Comparison of ENCODE assay signal across 9 cellular contexts in the genomic region with DNA sequence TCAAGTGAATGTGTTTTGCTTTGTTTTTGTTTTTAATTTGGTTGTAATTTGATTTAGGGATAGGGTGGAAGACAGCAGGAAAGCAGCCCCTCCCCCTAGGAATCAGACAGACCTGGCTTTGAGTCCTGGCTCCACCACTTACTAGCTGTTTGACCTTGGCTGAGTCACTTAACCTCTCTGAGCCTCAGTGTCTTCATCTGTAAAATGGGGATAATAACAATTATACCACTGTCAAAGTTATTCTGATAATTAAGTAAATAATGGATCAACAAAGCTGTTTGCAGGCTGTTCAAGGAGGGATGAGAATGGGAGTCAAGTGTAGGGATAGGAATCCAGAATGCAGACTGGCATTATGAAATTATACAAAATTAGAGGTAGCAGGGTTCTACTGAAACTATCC. TPM values are rescaled to one million over a fixed set of nuclear protein-coding genes. Genes with fewer than 3 reads are reported as not detected.
A peak's percentile ranks its signal among the peaks of the same experiment; 100 is the strongest.
DNase-seq lines count a peak whose midpoint lies in the region; ATAC-seq, FAIRE-seq and TF ChIP-seq lines count a peak whose summit lies in the region.
"Had no signal": no experiment of that assay in that cellular context is flagged by ENCODE, and none has a peak within 500 bp of the region (broad histone marks: within the 10 kb centered on the region; RNA-seq: fewer than 3 reads in every experiment).

No MANE protein-coding gene starts in this region.

- peak overlapping the region; percentile 53; the same call in 1 of the 2 replicates for H2AFZ ChIP-seq in K562 (ENCODE audit: low read depth, low read length)

- peak overlapping the region; percentile 96 for H3K56ac ChIP-seq in mesendoderm (ENCODE audit: low read length)

- H3K36me3 ChIP-seq in K562 (ENCODE audit: control insufficient read depth, insufficient read depth, low read length) (peaks cover 17% of the 10 kb centered on the region; the same call in 2 of the 3 replicates), mesendoderm (ENCODE audit: control insufficient read depth, insufficient read depth, low read length) (no peaks in the 10 kb centered on the region), upper lobe of left lung (peaks cover 0 to 16% (median 6%) of the 10 kb centered on the region in 4 donors)

- H3K27me3 Mint-ChIP-seq in activated naive CD4-positive, alpha-beta T cell treated with anti-CD3 and anti-CD28 coated beads for 36 hours (ENCODE audit: low read depth) = no peaks in the 10 kb centered on the region

- CTCF ChIA-PET in activated naive CD4-positive, alpha-beta T cell treated with anti-CD3 and anti-CD28 coated beads for 36 hours (lab: Charles Lee) = interaction anchor here (1.0 to 1.4 kb wide), 3 partner anchors 12 to 51 kb away, joined by 3 to 4 read pairs (median 3); no protein-coding TSS in a partner anchor
- CTCF ChIA-PET in K562 (lab: Yijun Ruan, JAX; ENCODE audit: low intra/inter-chr PET ratio) = no interaction called here

- no peak overlapping the region for H4K8ac ChIP-seq in mesendoderm (ENCODE audit: low read depth, low read length)

- no peak overlapping the region for H4K5ac ChIP-seq in mesendoderm (ENCODE audit: low read length)

- TF ChIP-seq RAD21 in K562 (CRISPR knock-in tag; conservative IDR thresholded peaks at IDR 0.05 in 1 of 2, IDR thresholded peaks at IDR 0.05 in 1 of 2) = no peak

- H3K4me3 Mint-ChIP-seq in activated naive CD4-positive, alpha-beta T cell treated with anti-CD3 and anti-CD28 coated beads for 36 hours = peak overlapping the region; percentile 85

- peak overlapping the region; percentile 53 for H3K4me3 ChIP-seq in K562
- H3K4me3 ChIP-seq in mesendoderm (ENCODE audit: low read length) = no peak overlapping the region
- H3K4me3 ChIP-seq in upper lobe of left lung = peak overlapping the region in 3 of 4 donors; percentile 60 to 70 (median 64)

- H3K4ac ChIP-seq in mesendoderm (ENCODE audit: low read depth, low read length) = no peak overlapping the region

- H3K4me2 ChIP-seq in K562 (ENCODE audit: insufficient read depth, low read length) (peak overlapping the region; percentile 96), mesendoderm (ENCODE audit: low read length) (peak overlapping the region; percentile 94)

- H3K79me1 ChIP-seq in mesendoderm (ENCODE audit: low read length) = no peaks in the 10 kb centered on the region

- peaks cover 3% of the 10 kb centered on the region; the same call in 1 of the 3 replicates for H3K79me2 ChIP-seq in K562 (ENCODE audit: control insufficient read depth, insufficient read depth, low read length)
- H3K79me2 ChIP-seq in mesendoderm (ENCODE audit: control insufficient read depth, insufficient read depth, low read length) = no peaks in the 10 kb centered on the region

- H3K27me3 ChIP-seq in K562 (ENCODE audit: control insufficient read depth in 2 of 2, insufficient read depth in 2 of 2, low read length in 2 of 2) (no peaks in the 10 kb centered on the region), mesendoderm (ENCODE audit: insufficient read depth, low read length, poor library complexity) (no peaks in the 10 kb centered on the region), upper lobe of left lung (no peaks in the 10 kb centered on the region)

- no peak overlapping the region for H2BK5ac ChIP-seq in mesendoderm (ENCODE audit: low read length)

- no peaks in the 10 kb centered on the region for H3K9me3 Mint-ChIP-seq in activated naive CD4-positive, alpha-beta T cell treated with anti-CD3 and anti-CD28 coated beads for 36 hours

- TF ChIP-seq EP300 in K562 (IDR thresholded peaks at IDR 0.05; ENCODE audit: low read length) (no peak), upper lobe of left lung (IDR thresholded peaks at IDR 0.05) (no peak)

- H4K20me1 ChIP-seq in K562 (replicated peaks; ENCODE audit: control insufficient read depth, insufficient read depth, low read length) = no peaks in the 10 kb centered on the region

- in situ Hi-C loops in K562 (cut with MboI) = no loop called here

- TF ChIP-seq CTCF in K562 (IDR thresholded peaks at IDR 0.05 in 2 of 3, conservative IDR thresholded peaks at IDR 0.05 in 1 of 3; ENCODE audit: insufficient read depth in 2 of 3, low read depth in 1 of 3, low read length in 3 of 3) (no peak), upper lobe of left lung (IDR thresholded peaks at IDR 0.05) (no peak)

- H3K4me1 ChIP-seq in K562 (replicated peaks in 1 of 2; ENCODE audit: control insufficient read depth in 2 of 2, insufficient read depth in 2 of 2, low read length in 2 of 2) = peaks cover 0 to 23% of the 10 kb centered on the region in 2 experiments
- H3K4me1 ChIP-seq in mesendoderm (ENCODE audit: control insufficient read depth, low read depth, low read length) = peaks cover 2% of the 10 kb centered on the region
- H3K4me1 ChIP-seq in upper lobe of left lung = peaks cover 10 to 13% (median 12%) of the 10 kb centered on the region in 4 donors

- H3K4me1 Mint-ChIP-seq in activated naive CD4-positive, alpha-beta T cell treated with anti-CD3 and anti-CD28 coated beads for 36 hours (ENCODE audit: low read depth) = peaks cover 12% of the 10 kb centered on the region

- H3K9me3 ChIP-seq in K562 (replicated peaks; ENCODE audit: control insufficient read depth, insufficient read depth, low read depth, low read length) (no peaks in the 10 kb centered on the region), upper lobe of left lung (no peaks in the 10 kb centered on the region)

- H3K27ac ChIP-seq in K562 (ENCODE audit: extremely low read depth, low read depth, low read length) = peak overlapping the region; percentile 97
- no peak overlapping the region for H3K27ac ChIP-seq in mesendoderm (ENCODE audit: low read depth, low read length)
- H3K27ac ChIP-seq in upper lobe of left lung = peak overlapping the region; percentile 96 to 98 (median 98)

- no peak for DNase-seq in activated naive CD4-positive, alpha-beta T cell treated with anti-CD3 and anti-CD28 coated beads for 36 hours
- no peak for DNase-seq in activated naive CD4-positive, alpha-beta T cell (lab: John Stamatoyannopoulos, UW)
- no peak for DNase-seq in K562 (ENCODE audit: extremely low read depth in 1 of 4, low spot score in 3 of 4)
- no peak for DNase-seq in mesendoderm
- DNase-seq in upper lobe of left lung = no peak
- DNase-seq: DMS153 had no signal

- intact Hi-C loops in activated naive CD4-positive, alpha-beta T cell treated with anti-CD3 and anti-CD28 coated beads for 36 hours (cut with micrococcal nuclease) = no loop called here
- intact Hi-C loops in K562 (cut with micrococcal nuclease) = no loop called here

- H3K36me3 Mint-ChIP-seq in activated naive CD4-positive, alpha-beta T cell treated with anti-CD3 and anti-CD28 coated beads for 36 hours (ENCODE audit: low read depth) = peaks cover 2% of the 10 kb centered on the region

- H3K9me1 ChIP-seq in K562 (ENCODE audit: control insufficient read depth, insufficient read depth, low read length) = no peaks in the 10 kb centered on the region

- H2BK120ac ChIP-seq in mesendoderm (ENCODE audit: low read depth, low read length) = no peak overlapping the region

- no peak overlapping the region for H3K23ac ChIP-seq in mesendoderm (ENCODE audit: low read length)

- POLR2A ChIA-PET in K562 (lab: Yijun Ruan, JAX) = interaction anchor here (1.3 to 2.5 kb wide), 3 partner anchors 10 to 11 kb away, joined by 4 to 14 read pairs (median 5); no protein-coding TSS in a partner anchor

- peak overlapping the region; percentile 97 for H3K27ac Mint-ChIP-seq in activated naive CD4-positive, alpha-beta T cell treated with anti-CD3 and anti-CD28 coated beads for 36 hours

- H2AK5ac ChIP-seq in mesendoderm (ENCODE audit: low read length) = peak overlapping the region; percentile 75

- no TSS peak for BruUV-seq in K562 (replicated peaks; lab: Mats Ljungman, UMichigan)

- TF ChIP-seq POLR2A in K562 (conservative IDR thresholded peaks at IDR 0.05) = no peak
- TF ChIP-seq POLR2A in upper lobe of left lung (IDR thresholded peaks at IDR 0.05) = no peak

- no peak overlapping the region for H3K18ac ChIP-seq in mesendoderm (ENCODE audit: low read length)

- H2BK15ac ChIP-seq in mesendoderm (replicated peaks; ENCODE audit: low read depth) = no peak overlapping the region

- ATAC-seq in K562 = no peak
- no peak for ATAC-seq in upper lobe of left lung (ENCODE audit: low FRiP score in 2 of 2)
- no peak for ATAC-seq in HG02610 (IDR thresholded peaks at IDR 0.05; ENCODE audit: unreplicated experiment)
- no peak for ATAC-seq in GM21717 (IDR thresholded peaks at IDR 0.05; ENCODE audit: unreplicated experiment)
- ATAC-seq in GM21528 (IDR thresholded peaks at IDR 0.05; ENCODE audit: low FRiP score, unreplicated experiment) = no peak

- peak overlapping the region; percentile 87 to 95; a peak in 3 of 4 replicates for H3K9ac ChIP-seq in K562 (ENCODE audit: insufficient read depth in 1 of 2, low read depth in 2 of 2, low read length in 2 of 2)
- peak overlapping the region; percentile 92 for H3K9ac ChIP-seq in mesendoderm (ENCODE audit: low read length)

- peak; percentile 19 for FAIRE-seq in K562 (lab: Jason Lieb, UNC)

RNA-seq across cellular contexts. Expression of a gene that starts 1.2 kb away (rescaled TPM):
- total RNA-seq in activated naive CD4-positive, alpha-beta T cell treated with anti-CD3 and anti-CD28 coated beads for 36 hours = 10 to 100 TPM; 69.1 to 70.3 TPM
- total RNA-seq in K562 (2011; cell fraction: chromatin; rRNA removed; ENCODE audit: low replicate concordance) = 13.0 and 14.3 TPM in 2 replicates
- 15.5 and 17.0 TPM in 2 replicates for total RNA-seq in K562 (2011; cell fraction: nucleolus; rRNA removed)
- total RNA-seq in K562 (2011; cell fraction: nucleoplasm; rRNA removed) = 22.1 and 26.9 TPM in 2 replicates
- total RNA-seq in K562 (2014; rRNA removed) (71.8 and 79.9 TPM in 2 replicates), K562 (2014; rRNA removed; fragmentation: Illumina TruSeq; extraction: Trizol) (53.5 and 59.0 TPM in 2 replicates), K562 (2015; rRNA removed; fragmentation: Illumina TruSeq; extraction: Trizol) (67.2 and 74.9 TPM in 2 replicates), K562 (2021) (63.5 and 72.7 TPM in 2 replicates), upper lobe of left lung (10 to 100 TPM; 12.8 to 39.1 (median 29.5) TPM)
- polyA plus RNA-seq in K562 (2011; rRNA removed) (40.9 and 53.0 TPM in 2 replicates), K562 (2014; fragmentation: Illumina TruSeq; extraction: Trizol) (110 and 117 TPM in 2 replicates), K562 (2014; fragmentation: Nextera tagmentation; extraction: Ambion mirVana) (100 to 1,000 TPM; 197 to 254 TPM), K562 (2014; rRNA removed) (75.7 and 80.1 TPM in 2 replicates)
- polyA plus RNA-seq in K562 (2011; cell fraction: cytosol; rRNA removed) = 54.1 and 55.7 TPM in 2 replicates
- polyA plus RNA-seq in K562 (2011; cell fraction: nucleus; rRNA removed) = 36.7 and 37.1 TPM in 2 replicates
- polyA plus RNA-seq in K562 (2012) = 86.1 and 99.9 TPM in 2 replicates
- polyA minus RNA-seq in K562 (2011; rRNA and poly(A)+ RNA removed) = 91.2 and 94.5 TPM in 2 replicates
- 12.2 and 13.6 TPM in 2 replicates for polyA minus RNA-seq in K562 (2011; cell fraction: cytosol; rRNA and poly(A)+ RNA removed)
- polyA minus RNA-seq in K562 (2011; cell fraction: nucleus; rRNA and poly(A)+ RNA removed) = 6.5 and 14.0 TPM in 2 replicates
- 96.5 TPM for polyA plus RNA-seq in mesendoderm (2013, experiment 1 of 2)
- 94.0 TPM for polyA plus RNA-seq in mesendoderm (2013, experiment 2 of 2)

RNA-seq across cellular contexts. Expression of a gene that starts 5.6 kb away (rescaled TPM):
- not detected for total RNA-seq in activated naive CD4-positive, alpha-beta T cell treated with anti-CD3 and anti-CD28 coated beads for 36 hours
- not detected in 2 replicates for total RNA-seq in K562 (2011; cell fraction: chromatin; rRNA removed; ENCODE audit: low replicate concordance)
- not detected in 2 replicates for total RNA-seq in K562 (2011; cell fraction: nucleolus; rRNA removed)
- total RNA-seq in K562 (2011; cell fraction: nucleoplasm; rRNA removed) = not detected in 2 replicates
- total RNA-seq in K562 (2014; rRNA removed) (not detected in 2 replicates), K562 (2014; rRNA removed; fragmentation: Illumina TruSeq; extraction: Trizol) (not detected in 2 replicates), K562 (2015; rRNA removed; fragmentation: Illumina TruSeq; extraction: Trizol) (not detected in 2 replicates), K562 (2021) (not detected in 2 replicates), upper lobe of left lung (under 1 TPM in 1 of 6 donors, not detected in 5; 0.30 TPM)
- polyA plus RNA-seq in K562 (2011; rRNA removed) (not detected in 2 replicates), K562 (2014; fragmentation: Illumina TruSeq; extraction: Trizol) (not detected in 2 replicates), K562 (2014; fragmentation: Nextera tagmentation; extraction: Ambion mirVana) (not detected), K562 (2014; rRNA removed) (not detected in 2 replicates)
- not detected in 2 replicates for polyA plus RNA-seq in K562 (2011; cell fraction: cytosol; rRNA removed)
- polyA plus RNA-seq in K562 (2011; cell fraction: nucleus; rRNA removed) = not detected in 2 replicates
- not detected in 2 replicates for polyA plus RNA-seq in K562 (2012)
- polyA minus RNA-seq in K562 (2011; rRNA and poly(A)+ RNA removed) = not detected in 2 replicates
- not detected in 2 replicates for polyA minus RNA-seq in K562 (2011; cell fraction: cytosol; rRNA and poly(A)+ RNA removed)
- not detected in 2 replicates for polyA minus RNA-seq in K562 (2011; cell fraction: nucleus; rRNA and poly(A)+ RNA removed)
- polyA plus RNA-seq in mesendoderm (2013, experiment 1 of 2) = not detected
- polyA plus RNA-seq in mesendoderm (2013, experiment 2 of 2) = not detected

RNA-seq across cellular contexts. Expression of a gene that starts 8.2 kb away (rescaled TPM):
- total RNA-seq in activated naive CD4-positive, alpha-beta T cell treated with anti-CD3 and anti-CD28 coated beads for 36 hours = 10 to 100 TPM; 39.1 to 41.8 TPM
- total RNA-seq in K562 (2011; cell fraction: chromatin; rRNA removed; ENCODE audit: low replicate concordance) = 56.6 and 74.7 TPM in 2 replicates
- total RNA-seq in K562 (2011; cell fraction: nucleolus; rRNA removed) = 60.5 and 60.8 TPM in 2 replicates
- total RNA-seq in K562 (2011; cell fraction: nucleoplasm; rRNA removed) = 67.6 and 104 TPM in 2 replicates
- total RNA-seq in K562 (2014; rRNA removed) = 86.0 and 124 TPM in 2 replicates
- total RNA-seq in K562 (2014; rRNA removed; fragmentation: Illumina TruSeq; extraction: Trizol) = 71.5 and 84.6 TPM in 2 replicates
- total RNA-seq in K562 (2015; rRNA removed; fragmentation: Illumina TruSeq; extraction: Trizol) = 77.4 and 80.0 TPM in 2 replicates
- total RNA-seq in K562 (2021) = 66.4 and 71.3 TPM in 2 replicates
- polyA plus RNA-seq in K562 (2011; rRNA removed) = 62.6 and 76.1 TPM in 2 replicates
- polyA plus RNA-seq in K562 (2011; cell fraction: cytosol; rRNA removed) = 119 and 150 TPM in 2 replicates
- 63.9 and 70.2 TPM in 2 replicates for polyA plus RNA-seq in K562 (2011; cell fraction: nucleus; rRNA removed)
- 95.8 and 155 TPM in 2 replicates for polyA plus RNA-seq in K562 (2012)
- 104 and 110 TPM in 2 replicates for polyA plus RNA-seq in K562 (2014; fragmentation: Illumina TruSeq; extraction: Trizol)
- 10 to 100 TPM; 91.1 to 97.5 TPM for polyA plus RNA-seq in K562 (2014; fragmentation: Nextera tagmentation; extraction: Ambion mirVana)
- polyA plus RNA-seq in K562 (2014; rRNA removed) = 85.3 and 93.5 TPM in 2 replicates
- 53.8 and 69.6 TPM in 2 replicates for polyA minus RNA-seq in K562 (2011; rRNA and poly(A)+ RNA removed)
- 81.5 and 96.2 TPM in 2 replicates for polyA minus RNA-seq in K562 (2011; cell fraction: cytosol; rRNA and poly(A)+ RNA removed)
- 34.2 and 46.9 TPM in 2 replicates for polyA minus RNA-seq in K562 (2011; cell fraction: nucleus; rRNA and poly(A)+ RNA removed)
- 88.6 TPM for polyA plus RNA-seq in mesendoderm (2013, experiment 1 of 2)
- 91.0 TPM for polyA plus RNA-seq in mesendoderm (2013, experiment 2 of 2)
- 100 to 1,000 TPM in 4 of 6 donors, 10 to 100 TPM in 2; 86.0 to 162 (median 114) TPM for total RNA-seq in upper lobe of left lung

RNA-seq across cellular contexts. Expression of a gene that starts 24.2 kb away (rescaled TPM):
- not detected for total RNA-seq in activated naive CD4-positive, alpha-beta T cell treated with anti-CD3 and anti-CD28 coated beads for 36 hours
- total RNA-seq in K562 (2011; cell fraction: chromatin; rRNA removed; ENCODE audit: low replicate concordance) = not detected in 2 replicates
- total RNA-seq in K562 (2011; cell fraction: nucleolus; rRNA removed) = not detected in 2 replicates
- total RNA-seq in K562 (2011; cell fraction: nucleoplasm; rRNA removed) = not detected in 2 replicates
- total RNA-seq in K562 (2014; rRNA removed) = not detected in 2 replicates
- total RNA-seq in K562 (2014; rRNA removed; fragmentation: Illumina TruSeq; extraction: Trizol) = not detected in 2 replicates
- not detected in 2 replicates for total RNA-seq in K562 (2015; rRNA removed; fragmentation: Illumina TruSeq; extraction: Trizol)
- total RNA-seq in K562 (2021) = not detected in 2 replicates
- not detected in 2 replicates for polyA plus RNA-seq in K562 (2011; rRNA removed)
- polyA plus RNA-seq in K562 (2011; cell fraction: cytosol; rRNA removed) = not detected in 2 replicates
- not detected in 2 replicates for polyA plus RNA-seq in K562 (2011; cell fraction: nucleus; rRNA removed)
- polyA plus RNA-seq in K562 (2012) = not detected in 2 replicates
- polyA plus RNA-seq in K562 (2014; fragmentation: Illumina TruSeq; extraction: Trizol) = not detected in 2 replicates
- polyA plus RNA-seq in K562 (2014; fragmentation: Nextera tagmentation; extraction: Ambion mirVana) = not detected
- not detected in 2 replicates for polyA plus RNA-seq in K562 (2014; rRNA removed)
- polyA minus RNA-seq in K562 (2011; rRNA and poly(A)+ RNA removed) = not detected in 2 replicates
- polyA minus RNA-seq in K562 (2011; cell fraction: cytosol; rRNA and poly(A)+ RNA removed) = not detected in 2 replicates
- polyA minus RNA-seq in K562 (2011; cell fraction: nucleus; rRNA and poly(A)+ RNA removed) = not detected in 2 replicates
- not detected for polyA plus RNA-seq in mesendoderm (2013, experiment 1 of 2)
- polyA plus RNA-seq in mesendoderm (2013, experiment 2 of 2) = not detected
- 10 to 100 TPM in 2 of 6 donors, 1 to 10 TPM in 2, not detected in 2; 1.4 to 69.7 (median 9.5) TPM for total RNA-seq in upper lobe of left lung

RNA-seq across cellular contexts. Expression of a gene that starts 30.6 kb away (rescaled TPM):
- 1 to 10 TPM; 6.8 to 8.3 TPM for total RNA-seq in activated naive CD4-positive, alpha-beta T cell treated with anti-CD3 and anti-CD28 coated beads for 36 hours
- total RNA-seq in K562 (2011; cell fraction: chromatin; rRNA removed; ENCODE audit: low replicate concordance) = 3.4 and 10.3 TPM in 2 replicates
- 3.2 and 3.3 TPM in 2 replicates for total RNA-seq in K562 (2011; cell fraction: nucleolus; rRNA removed)
- 3.4 and 4.8 TPM in 2 replicates for total RNA-seq in K562 (2011; cell fraction: nucleoplasm; rRNA removed)
- total RNA-seq in K562 (2014; rRNA removed) = 5.1 and 9.1 TPM in 2 replicates
- 4.8 and 5.1 TPM in 2 replicates for total RNA-seq in K562 (2014; rRNA removed; fragmentation: Illumina TruSeq; extraction: Trizol)
- total RNA-seq in K562 (2015; rRNA removed; fragmentation: Illumina TruSeq; extraction: Trizol) = 4.2 and 4.7 TPM in 2 replicates
- 5.1 and 5.2 TPM in 2 replicates for total RNA-seq in K562 (2021)
- 6.3 and 10.6 TPM in 2 replicates for polyA plus RNA-seq in K562 (2011; rRNA removed)
- polyA plus RNA-seq in K562 (2011; cell fraction: cytosol; rRNA removed) = 4.0 and 9.4 TPM in 2 replicates
- 4.0 and 6.8 TPM in 2 replicates for polyA plus RNA-seq in K562 (2011; cell fraction: nucleus; rRNA removed)
- polyA plus RNA-seq in K562 (2012) = 7.8 and 10.9 TPM in 2 replicates
- polyA plus RNA-seq in K562 (2014; fragmentation: Illumina TruSeq; extraction: Trizol) = 7.1 and 8.2 TPM in 2 replicates
- polyA plus RNA-seq in K562 (2014; fragmentation: Nextera tagmentation; extraction: Ambion mirVana) = 1 to 10 TPM; 6.9 to 8.6 TPM
- polyA plus RNA-seq in K562 (2014; rRNA removed) = 5.6 and 9.9 TPM in 2 replicates
- 3.5 and 7.7 TPM in 2 replicates for polyA minus RNA-seq in K562 (2011; rRNA and poly(A)+ RNA removed)
- 0.76 and 1.2 TPM in 2 replicates for polyA minus RNA-seq in K562 (2011; cell fraction: cytosol; rRNA and poly(A)+ RNA removed)
- 0.78 and 2.7 TPM in 2 replicates for polyA minus RNA-seq in K562 (2011; cell fraction: nucleus; rRNA and poly(A)+ RNA removed)
- polyA plus RNA-seq in mesendoderm (2013, experiment 1 of 2) = 3.7 TPM
- 4.3 TPM for polyA plus RNA-seq in mesendoderm (2013, experiment 2 of 2)
- total RNA-seq in upper lobe of left lung = 10 to 100 TPM in 3 of 6 donors, 1 to 10 TPM in 3; 5.3 to 19.2 (median 10.3) TPM
